In the genomic region with DNA sequence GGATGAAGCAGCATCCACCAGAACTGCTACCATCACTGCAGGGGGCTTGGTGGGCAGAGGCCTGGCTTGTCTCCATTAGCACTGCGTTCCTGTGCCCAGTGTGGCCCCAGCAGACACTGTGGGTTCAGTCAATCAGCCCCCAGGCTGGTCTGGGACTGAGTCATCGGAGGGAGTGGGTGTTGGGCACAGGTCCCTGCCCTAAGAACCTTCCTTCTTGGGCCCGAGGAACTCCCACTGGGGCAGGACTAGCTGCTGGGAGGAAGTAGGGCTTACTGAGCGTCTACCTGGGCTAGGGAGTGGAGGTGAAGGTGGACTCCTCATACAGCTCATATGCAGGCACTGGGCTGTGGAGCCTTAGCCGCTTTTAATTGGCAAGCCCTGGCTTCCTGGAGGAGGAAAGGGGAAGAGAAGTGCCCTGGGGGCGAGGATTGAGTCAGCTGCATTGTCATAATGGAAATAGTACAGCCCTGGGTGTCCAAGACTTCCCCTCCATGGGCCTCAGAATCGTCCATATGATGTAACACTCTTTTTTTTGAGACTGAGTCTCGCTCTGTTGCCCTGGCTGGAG, we compare ENCODE assay signal across 1 cellular context.
TF ChIP-seq lines count a peak whose summit lies in the region.

No MANE protein-coding gene starts in this region.

TF ChIP-seq in HEK293, 187 proteins besides CTCF, POLR2A, EP300 and RAD21 (continued from another document and continues in another):
- TF ChIP-seq ZNF768 (tag by site-specific recombination; IDR thresholded peaks at IDR 0.05) = no peak
- no peak for TF ChIP-seq ZNF211 (tag by site-specific recombination; IDR thresholded peaks at IDR 0.05; ENCODE audit: low read depth)
- TF ChIP-seq ZNF416 (tag by site-specific recombination; IDR thresholded peaks at IDR 0.05) = no peak
- no peak for TF ChIP-seq ZNF670 (tag by site-specific recombination; IDR thresholded peaks at IDR 0.05; ENCODE audit: low read depth)
- no peak for TF ChIP-seq ZNF701 (tag by site-specific recombination; IDR thresholded peaks at IDR 0.05)
- no peak for TF ChIP-seq ZFP3 (tag by site-specific recombination; IDR thresholded peaks at IDR 0.05; ENCODE audit: low read depth)
- 0 out of 2 replicates have a peak, but pooled peaks have one; percentile 15 for TF ChIP-seq SP2 (tag by site-specific recombination; IDR thresholded peaks at IDR 0.05)
- no peak for TF ChIP-seq ZNF10 (tag by site-specific recombination; IDR thresholded peaks at IDR 0.05)
- TF ChIP-seq, protein P1, sequence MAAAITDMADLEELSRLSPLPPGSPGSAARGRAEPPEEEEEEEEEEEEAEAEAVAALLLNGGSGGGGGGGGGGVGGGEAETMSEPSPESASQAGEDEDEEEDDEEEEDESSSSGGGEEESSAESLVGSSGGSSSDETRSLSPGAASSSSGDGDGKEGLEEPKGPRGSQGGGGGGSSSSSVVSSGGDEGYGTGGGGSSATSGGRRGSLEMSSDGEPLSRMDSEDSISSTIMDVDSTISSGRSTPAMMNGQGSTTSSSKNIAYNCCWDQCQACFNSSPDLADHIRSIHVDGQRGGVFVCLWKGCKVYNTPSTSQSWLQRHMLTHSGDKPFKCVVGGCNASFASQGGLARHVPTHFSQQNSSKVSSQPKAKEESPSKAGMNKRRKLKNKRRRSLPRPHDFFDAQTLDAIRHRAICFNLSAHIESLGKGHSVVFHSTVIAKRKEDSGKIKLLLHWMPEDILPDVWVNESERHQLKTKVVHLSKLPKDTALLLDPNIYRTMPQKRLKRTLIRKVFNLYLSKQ (tag by site-specific recombination; IDR thresholded peaks at IDR 0.05; ENCODE audit: borderline replicate concordance) = no peak
- TF ChIP-seq SCRT2 (tag by site-specific recombination; IDR thresholded peaks at IDR 0.05) = no peak
- TF ChIP-seq ZNF658 (tag by site-specific recombination; IDR thresholded peaks at IDR 0.05) = no peak
- peak; percentile 52 for TF ChIP-seq ZBTB48 (tag by site-specific recombination; IDR thresholded peaks at IDR 0.05)
- no peak for TF ChIP-seq ZNF747 (tag by site-specific recombination; IDR thresholded peaks at IDR 0.05)
- no peak for TF ChIP-seq ZBTB21 (tag by site-specific recombination; IDR thresholded peaks at IDR 0.05)
- TF ChIP-seq ZNF837 (tag by site-specific recombination; IDR thresholded peaks at IDR 0.05) = no peak
- no peak for TF ChIP-seq ZNF16 (tag by site-specific recombination; IDR thresholded peaks at IDR 0.05; ENCODE audit: low read depth)
- no peak for TF ChIP-seq ZNF449 (tag by site-specific recombination; IDR thresholded peaks at IDR 0.05)
- TF ChIP-seq ZFP69B (tag by site-specific recombination; IDR thresholded peaks at IDR 0.05) = no peak
- TF ChIP-seq ZNF544 (tag by site-specific recombination; IDR thresholded peaks at IDR 0.05) = no peak
- TF ChIP-seq GLIS1 (tag by site-specific recombination; IDR thresholded peaks at IDR 0.05) = peak; percentile 69
- no peak for TF ChIP-seq ZNF280D (tag by site-specific recombination; IDR thresholded peaks at IDR 0.05)
- no peak for TF ChIP-seq ZNF510 (tag by site-specific recombination; IDR thresholded peaks at IDR 0.05; ENCODE audit: insufficient replicate concordance)
- TF ChIP-seq PRDM2 (tag by site-specific recombination; IDR thresholded peaks at IDR 0.05; ENCODE audit: borderline replicate concordance) = no peak
- TF ChIP-seq YY1 (tag by site-specific recombination; IDR thresholded peaks at IDR 0.05) = no peak
- TF ChIP-seq SP7 (tag by site-specific recombination; IDR thresholded peaks at IDR 0.05) = peak; percentile 56
- no peak for TF ChIP-seq ZNF404 (tag by site-specific recombination; IDR thresholded peaks at IDR 0.05)
- no peak for TF ChIP-seq SALL2 (tag by site-specific recombination; IDR thresholded peaks at IDR 0.05; ENCODE audit: borderline replicate concordance)
- TF ChIP-seq, protein P2, sequence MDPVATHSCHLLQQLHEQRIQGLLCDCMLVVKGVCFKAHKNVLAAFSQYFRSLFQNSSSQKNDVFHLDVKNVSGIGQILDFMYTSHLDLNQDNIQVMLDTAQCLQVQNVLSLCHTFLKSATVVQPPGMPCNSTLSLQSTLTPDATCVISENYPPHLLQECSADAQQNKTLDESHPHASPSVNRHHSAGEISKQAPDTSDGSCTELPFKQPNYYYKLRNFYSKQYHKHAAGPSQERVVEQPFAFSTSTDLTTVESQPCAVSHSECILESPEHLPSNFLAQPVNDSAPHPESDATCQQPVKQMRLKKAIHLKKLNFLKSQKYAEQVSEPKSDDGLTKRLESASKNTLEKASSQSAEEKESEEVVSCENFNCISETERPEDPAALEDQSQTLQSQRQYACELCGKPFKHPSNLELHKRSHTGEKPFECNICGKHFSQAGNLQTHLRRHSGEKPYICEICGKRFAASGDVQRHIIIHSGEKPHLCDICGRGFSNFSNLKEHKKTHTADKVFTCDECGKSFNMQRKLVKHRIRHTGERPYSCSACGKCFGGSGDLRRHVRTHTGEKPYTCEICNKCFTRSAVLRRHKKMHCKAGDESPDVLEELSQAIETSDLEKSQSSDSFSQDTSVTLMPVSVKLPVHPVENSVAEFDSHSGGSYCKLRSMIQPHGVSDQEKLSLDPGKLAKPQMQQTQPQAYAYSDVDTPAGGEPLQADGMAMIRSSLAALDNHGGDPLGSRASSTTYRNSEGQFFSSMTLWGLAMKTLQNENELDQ (tag by site-specific recombination; IDR thresholded peaks at IDR 0.05; ENCODE audit: low read depth) = no peak
- peak; percentile 57 for TF ChIP-seq ZIC2 (tag by site-specific recombination; IDR thresholded peaks at IDR 0.05)
- no peak for TF ChIP-seq ZNF311 (tag by site-specific recombination; IDR thresholded peaks at IDR 0.05; ENCODE audit: borderline replicate concordance)
- 0 out of 2 replicates have a peak, but pooled peaks have one; percentile 29 for TF ChIP-seq ZBTB17 (tag by site-specific recombination; IDR thresholded peaks at IDR 0.05)
- TF ChIP-seq ZNF843 (tag by site-specific recombination; IDR thresholded peaks at IDR 0.05) = no peak
- peak; percentile 32; the same call in 1 of the 2 replicates for TF ChIP-seq PATZ1 (tag by site-specific recombination; IDR thresholded peaks at IDR 0.05)
- no peak for TF ChIP-seq FEZF1 (tag by site-specific recombination; IDR thresholded peaks at IDR 0.05)
- peak; percentile 92 for TF ChIP-seq ZFHX2 (tag by site-specific recombination; conservative IDR thresholded peaks at IDR 0.05)
- no peak for TF ChIP-seq ZNF202 (tag by site-specific recombination; IDR thresholded peaks at IDR 0.05; ENCODE audit: borderline replicate concordance)
- no peak for TF ChIP-seq ZNF571 (tag by site-specific recombination; IDR thresholded peaks at IDR 0.05)
- no peak for TF ChIP-seq ZNF391 (tag by site-specific recombination; IDR thresholded peaks at IDR 0.05; ENCODE audit: borderline replicate concordance, low read depth)
